8 cellular contexts compared by ENCODE assay signal in the genomic region with DNA sequence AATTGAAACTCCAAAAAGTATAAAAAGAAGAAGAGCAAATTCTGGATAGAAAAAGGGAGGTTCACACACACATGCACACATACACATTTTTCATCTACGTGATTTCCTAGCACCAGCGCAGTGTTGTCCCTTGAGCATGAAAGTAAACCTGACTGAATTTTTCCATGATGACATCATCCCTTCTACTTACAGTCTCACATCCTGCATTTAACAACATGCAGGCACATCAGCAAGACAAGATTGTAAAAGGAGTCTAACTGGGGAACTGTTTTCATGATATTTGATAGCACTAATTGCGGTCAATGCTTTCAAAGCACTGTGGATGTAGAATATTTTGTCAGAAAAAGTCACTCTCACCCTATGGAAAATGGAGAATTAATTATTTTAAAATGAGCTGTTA. TPM values are rescaled to one million over a fixed set of nuclear protein-coding genes. Genes with fewer than 3 reads are reported as not detected.
DNase-seq lines count a peak whose midpoint lies in the region; ATAC-seq and TF ChIP-seq lines count a peak whose summit lies in the region.

No MANE protein-coding gene starts in this region.

- DNase-seq in stimulated activated CD4-positive, alpha-beta T cell treated with anti-CD3 and anti-CD28 coated beads, Interleukin-15, amount 100 ng/mL, for 24 hours = peak; percentile 18
- no peak for DNase-seq in stimulated activated CD4-positive, alpha-beta T cell treated with anti-CD3 and anti-CD28 coated beads, Interleukin-4, amount 100 ng/mL, for 1 hour
- DNase-seq in NCI-H2171 treated with DMSO at 0.1 percent for 48 hours (lab: John Stamatoyannopoulos, UW) (peak; percentile 98), brain microvascular endothelial cell (peak; percentile 63), mesendoderm (peak; percentile 76), epidermal melanocyte (ENCODE audit: insufficient read length, low spot score) (no peak), head of caudate nucleus (no peak)

- H3K18ac ChIP-seq in mesendoderm (ENCODE audit: low read length) = no peak overlapping the region

- no peak overlapping the region for H3K27ac ChIP-seq in brain microvascular endothelial cell
- no peak overlapping the region for H3K27ac ChIP-seq in mesendoderm (ENCODE audit: low read depth, low read length)

- intact Hi-C loops in head of caudate nucleus (cut with DNase I) = no loop called here

- H3K4me3 ChIP-seq in brain microvascular endothelial cell (ENCODE audit: low read depth, low read length) (no peak overlapping the region), mesendoderm (ENCODE audit: low read length) (no peak overlapping the region)

- H3K79me1 ChIP-seq in mesendoderm (ENCODE audit: low read length) = no peaks in the 10 kb centered on the region

- H3K4me2 ChIP-seq in mesendoderm (ENCODE audit: low read length) = no peak overlapping the region

- H3K9ac ChIP-seq in mesendoderm (ENCODE audit: low read length) = no peak overlapping the region

- no peak for TF ChIP-seq CTCF in brain microvascular endothelial cell (IDR thresholded peaks at IDR 0.05; ENCODE audit: low read depth, low read length, missing control alignments)

- H2BK15ac ChIP-seq in mesendoderm (replicated peaks; ENCODE audit: low read depth) = no peak overlapping the region

- H3K36me3 ChIP-seq in brain microvascular endothelial cell (replicated peaks) (no peaks in the 10 kb centered on the region), mesendoderm (ENCODE audit: control insufficient read depth, insufficient read depth, low read length) (no peaks in the 10 kb centered on the region)

- H3K27me3 ChIP-seq in brain microvascular endothelial cell (replicated peaks) (no peaks in the 10 kb centered on the region), mesendoderm (ENCODE audit: insufficient read depth, low read length, poor library complexity) (no peaks in the 10 kb centered on the region)

- peaks cover 2% of the 10 kb centered on the region for H3K4me1 ChIP-seq in mesendoderm (ENCODE audit: control insufficient read depth, low read depth, low read length)

- H2BK5ac ChIP-seq in mesendoderm (ENCODE audit: low read length) = no peak overlapping the region

- no peak overlapping the region for H4K8ac ChIP-seq in mesendoderm (ENCODE audit: low read depth, low read length)

- in situ Hi-C loops in brain microvascular endothelial cell (cut with HindIII; ENCODE audit: low pct_ligation_motif_present, low sequenced_read_pairs) = no loop called here

- H4K5ac ChIP-seq in mesendoderm (ENCODE audit: low read length) = no peak overlapping the region

- H2AK5ac ChIP-seq in mesendoderm (ENCODE audit: low read length) = no peak overlapping the region

- no peak overlapping the region for H3K23ac ChIP-seq in mesendoderm (ENCODE audit: low read length)

- H3K56ac ChIP-seq in mesendoderm (ENCODE audit: low read length) = no peak overlapping the region

- H3K79me2 ChIP-seq in mesendoderm (ENCODE audit: control insufficient read depth, insufficient read depth, low read length) = no peaks in the 10 kb centered on the region

- no peak for ATAC-seq in HG03196 (IDR thresholded peaks at IDR 0.05; ENCODE audit: unreplicated experiment)

- no CpG with 5 or more reads among the region's 3 CpGs for WGBS in mesendoderm (ENCODE audit: extremely low coverage, insufficient coverage, low lambda C conversion rate)

- no peak overlapping the region for H2BK120ac ChIP-seq in mesendoderm (ENCODE audit: low read depth, low read length)

- no peak overlapping the region for H3K4ac ChIP-seq in mesendoderm (ENCODE audit: low read depth, low read length)

RNA-seq across cellular contexts. Expression of a gene that starts 36.6 kb away (rescaled TPM):
- polyA plus RNA-seq in mesendoderm (2013, experiment 1 of 2) = 2.1 TPM
- polyA plus RNA-seq in mesendoderm (2013, experiment 2 of 2) = 2.3 TPM

Comparison
In these comparisons a context has a peak if more than half of its experiments do, and no peak if none do; other contexts are left out.
1. DNase-seq: peak in stimulated activated CD4-positive, alpha-beta T cell treated with anti-CD3 and anti-CD28 coated beads, Interleukin-15, amount 100 ng/mL, for 24 hours (single experiment), NCI-H2171 treated with DMSO at 0.1 percent for 48 hours (single experiment), brain microvascular endothelial cell (single experiment) and mesendoderm (single experiment); none in stimulated activated CD4-positive, alpha-beta T cell treated with anti-CD3 and anti-CD28 coated beads, Interleukin-4, amount 100 ng/mL, for 1 hour (single experiment), epidermal melanocyte (single experiment) and head of caudate nucleus (0 of 42).